In genomic region chr16:19410435-19411153, GRCh38 we compare ENCODE assay signal across 9 cellular contexts. TPM values are rescaled to one million over a fixed set of nuclear protein-coding genes. Genes with fewer than 3 reads are reported as not detected.
DNase-seq lines count a peak whose midpoint lies in the region; FAIRE-seq and TF ChIP-seq lines count a peak whose summit lies in the region.
"Had no signal": no experiment of that assay in that cellular context is flagged by ENCODE, and none has a peak within 500 bp of the region (broad histone marks: within the 10 kb centered on the region; RNA-seq: fewer than 3 reads in every experiment).

No MANE protein-coding gene starts in this region.

- no peaks in the 10 kb centered on the region for H3K79me1 ChIP-seq in H1 (ENCODE audit: low read depth, low read length)
- H3K79me1 ChIP-seq in neuronal stem cell (ENCODE audit: low read depth, low read length), result no peaks in the 10 kb centered on the region

- no peaks in the 10 kb centered on the region for H3K4me1 ChIP-seq in NT2/D1 (ENCODE audit: insufficient read depth, insufficient read length)
- peaks cover 0 to 3% (median 2%) of the 10 kb centered on the region in 4 experiments; a peak in 4 of 7 replicates for H3K4me1 ChIP-seq in H1 (replicated peaks in 1 of 4; ENCODE audit: control insufficient read depth in 3 of 4, insufficient read depth in 4 of 4, low read length in 3 of 4)
- peaks cover 2 to 5% of the 10 kb centered on the region in 2 donors for H3K4me1 ChIP-seq in neuronal stem cell (ENCODE audit: control insufficient read depth in 2 of 2, insufficient read depth in 1 of 2, low read depth in 1 of 2, low read length in 2 of 2)
- peaks cover 0 to 4% of the 10 kb centered on the region in 2 donors for H3K4me1 ChIP-seq in uterus

- H3K18ac ChIP-seq in H1 (ENCODE audit: extremely low read depth, low read length) (0 out of 2 replicates have a peak overlapping the region, but pooled peaks have one; percentile 39), neuronal stem cell (ENCODE audit: low read length) (peak overlapping the region; percentile 90)

- TF ChIP-seq RAD21 in H1 (IDR thresholded peaks at IDR 0.05 in 1 of 2, conservative IDR thresholded peaks at IDR 0.05 in 1 of 2; ENCODE audit: low read depth in 2 of 2, low read length in 2 of 2), result peak; percentile 17 to 38; a peak in 3 of 4 replicates

- H2BK12ac ChIP-seq in H1 (ENCODE audit: low read depth, low read length), result no peak overlapping the region
- peak overlapping the region; percentile 30 for H2BK12ac ChIP-seq in neuronal stem cell (ENCODE audit: low read length)

- H4K8ac ChIP-seq in H1 (ENCODE audit: extremely low read depth, insufficient read depth, low read length) (peak overlapping the region; percentile 77), neuronal stem cell (ENCODE audit: low read depth, low read length) (peak overlapping the region; percentile 95)

- peak overlapping the region; percentile 77 for H3K9ac ChIP-seq in NT2/D1 (ENCODE audit: insufficient read length, low read depth)
- H3K9ac ChIP-seq in H1 (replicated peaks in 1 of 4; ENCODE audit: extremely low read depth in 1 of 4, low read depth in 3 of 4, low read length in 3 of 4), result peak overlapping the region in 2 of 4 experiments; percentile 41 to 42; a peak in 4 of 7 replicates
- peak overlapping the region; percentile 66 for H3K9ac ChIP-seq in neuronal stem cell (ENCODE audit: low read depth, low read length, poor library complexity)

- CTCF ChIA-PET in H1 (lab: Charles Lee; ENCODE audit: partially characterized antibody), result interaction anchor here (0.7 to 1.7 kb wide), 5 partner anchors 10 to 71 kb away, joined by 3 to 7 read pairs (median 3); no protein-coding TSS in a partner anchor

- FAIRE-seq in H1 (lab: Jason Lieb, UNC) (no peak), D721Med (lab: Jason Lieb, UNC) (no peak)
- FAIRE-seq: G401.6 had no signal

- H2BK120ac ChIP-seq in H1 (replicated peaks; ENCODE audit: low read depth, low read length) (no peak overlapping the region), neuronal stem cell (ENCODE audit: low read depth, low read length) (no peak overlapping the region)

- TF ChIP-seq POLR2A in H1 (IDR thresholded peaks at IDR 0.05; ENCODE audit: control extremely low read depth in 1 of 2, low read depth in 2 of 2, low read length in 2 of 2) (no peak), uterus (IDR thresholded peaks at IDR 0.05) (no peak)

- H3K27me3 ChIP-seq in NT2/D1 (ENCODE audit: insufficient read depth, insufficient read length) (peaks cover 16% of the 10 kb centered on the region), H1 (replicated peaks in 1 of 4; ENCODE audit: control insufficient read depth in 3 of 4, extremely low read depth in 1 of 4, insufficient read depth in 3 of 4, low read length in 3 of 4) (peaks cover 0 to 12% (median 5%) of the 10 kb centered on the region in 4 experiments; a peak in 4 of 7 replicates), neuronal stem cell (ENCODE audit: control insufficient read depth in 3 of 3, insufficient read depth in 3 of 3, low read depth in 1 of 3, low read length in 3 of 3) (peaks cover 0 to 28% (median 16%) of the 10 kb centered on the region in 3 experiments), uterus (peaks cover 0 to 17% of the 10 kb centered on the region in 2 donors)

- peaks cover 30% of the 10 kb centered on the region for H3K9me3 ChIP-seq in NT2/D1 (ENCODE audit: insufficient read depth, low read length)
- H3K9me3 ChIP-seq in H1 (ENCODE audit: insufficient read depth in 2 of 2, low read depth in 1 of 2, low read length in 1 of 2), result no peaks in the 10 kb centered on the region
- peaks cover 0 to 2% of the 10 kb centered on the region in 2 donors for H3K9me3 ChIP-seq in neuronal stem cell (replicated peaks in 1 of 2; ENCODE audit: control insufficient read depth in 2 of 2, insufficient read depth in 1 of 2, low read depth in 1 of 2, low read length in 2 of 2)
- H3K9me3 ChIP-seq in uterus, result no peaks in the 10 kb centered on the region

- DNase-seq in activated CD4-positive, alpha-beta T cell treated with anti-CD3 and anti-CD28 coated beads for 48 hours, result peak; percentile 9
- DNase-seq in activated CD4-positive, alpha-beta T cell treated with anti-CD3 and anti-CD28 coated beads, Interleukin-2, amount 50 U/mL, for 4 hours, result no peak
- DNase-seq in NT2/D1 (ENCODE audit: low read depth, low spot score) (peak; percentile 62), H1 (ENCODE audit: low read depth in 1 of 2, low spot score in 2 of 2) (peak; percentile 47 to 84), neuronal stem cell (ENCODE audit: low spot score) (peak; percentile 43), NCI-H1105 treated with DMSO at 0.1 percent for 48 hours (lab: John Stamatoyannopoulos, UW) (no peak), uterus (no peak), D721Med (ENCODE audit: insufficient read length, low spot score) (no peak)

- no peak overlapping the region for H3K23ac ChIP-seq in H1 (ENCODE audit: insufficient read length)
- peak overlapping the region; percentile 13 for H3K23ac ChIP-seq in neuronal stem cell (ENCODE audit: low read depth, low read length, poor library complexity)

- WGBS in H1 (ENCODE audit: extremely low coverage in 1 of 2, insufficient coverage in 1 of 2, insufficient read length in 1 of 2, insufficient replicate concordance in 2 of 2, low coverage in 1 of 2, low lambda C conversion rate in 2 of 2, missing lambda C conversion rate in 1 of 2), 2 experiments, result 2% methylated on average over 46 of the region's 57 CpGs; no CpG with 5 or more reads in 1 of the 2 experiments
- no CpG with 5 or more reads among the region's 57 CpGs for WGBS in neuronal stem cell (ENCODE audit: extremely low coverage in 2 of 2, insufficient read length in 2 of 2, insufficient replicate concordance in 1 of 2), 2 donors

- H3K79me2 ChIP-seq in H1 (ENCODE audit: control insufficient read depth in 1 of 2, insufficient read depth in 2 of 2, low read length in 2 of 2), result no peaks in the 10 kb centered on the region

- intact Hi-C loops in uterus (cut with DNase I; ENCODE audit: low total_unique reads), result no loop called here

- no peak overlapping the region for H4K5ac ChIP-seq in H1 (ENCODE audit: insufficient read length, low read depth, low read length)

- no peak overlapping the region for H2BK15ac ChIP-seq in H1 (ENCODE audit: low read length)
- H2BK15ac ChIP-seq in neuronal stem cell (ENCODE audit: low read length), result peak overlapping the region; percentile 89

- TF ChIP-seq EP300 in H1 (IDR thresholded peaks at IDR 0.05; ENCODE audit: borderline replicate concordance in 1 of 2, low read depth in 2 of 2, low read length in 2 of 2), result no peak

- 0 out of 2 replicates have a peak overlapping the region, but pooled peaks have one; percentile 43 for H2BK20ac ChIP-seq in H1 (ENCODE audit: low read length)

- H4K91ac ChIP-seq in H1 (replicated peaks; ENCODE audit: insufficient read length, low read length), result no peak overlapping the region
- H4K91ac ChIP-seq in neuronal stem cell (ENCODE audit: low read depth, low read length, poor library complexity), result no peak overlapping the region

- TF ChIP-seq CTCF in H1 (IDR thresholded peaks at IDR 0.05; ENCODE audit: control extremely low read depth in 1 of 3, insufficient read depth in 1 of 3, low read depth in 1 of 3, low read length in 3 of 3), result peak; percentile 36 to 49 (median 38)
- TF ChIP-seq CTCF in uterus (IDR thresholded peaks at IDR 0.05), result no peak
- no peak for TF ChIP-seq CTCF in D721Med (IDR thresholded peaks at IDR 0.05; ENCODE audit: insufficient read depth, missing control alignments)

- H3K4me2 ChIP-seq in H1 (ENCODE audit: insufficient read depth in 1 of 2, low read depth in 2 of 2, low read length in 2 of 2), result peak overlapping the region; percentile 41 to 76
- peak overlapping the region; percentile 95 for H3K4me2 ChIP-seq in neuronal stem cell (ENCODE audit: insufficient read depth, low read length, poor library complexity, severe bottlenecking)

- POLR2A ChIA-PET in H1 (lab: Charles Lee; ENCODE audit: partially characterized antibody), result interaction anchor here (0.7 to 0.8 kb wide), 2 partner anchors 17 to 116 kb away, joined by 3 to 4 read pairs; no protein-coding TSS in a partner anchor

- H3K14ac ChIP-seq in H1 (ENCODE audit: insufficient read length) (no peak overlapping the region), neuronal stem cell (ENCODE audit: low read length) (no peak overlapping the region)

- H4K20me1 ChIP-seq in H1 (replicated peaks in 1 of 2; ENCODE audit: control insufficient read depth in 1 of 2, insufficient read depth in 2 of 2, low read length in 2 of 2), result no peaks in the 10 kb centered on the region

- 0 out of 2 replicates have a peak overlapping the region, but pooled peaks have one; percentile 54 for H2AFZ ChIP-seq in H1 (ENCODE audit: low read length)
- H2AFZ ChIP-seq in neuronal stem cell (ENCODE audit: low read length), result peak overlapping the region; percentile 92

- H3K4me3 ChIP-seq in NT2/D1 (ENCODE audit: insufficient read length, low read depth) (peak overlapping the region; percentile 48), H1 (ENCODE audit: extremely low read depth in 1 of 4, insufficient read depth in 2 of 4, low read depth in 3 of 4, low read length in 4 of 4) (peak overlapping the region; percentile 31 to 65 (median 42)), neuronal stem cell (ENCODE audit: low read length in 2 of 2) (peak overlapping the region; percentile 19 to 77), uterus (no peak overlapping the region)

- H2BK5ac ChIP-seq in H1 (ENCODE audit: low read depth, low read length), result no peak overlapping the region; the same call in 1 of the 2 replicates
- no peak overlapping the region for H2BK5ac ChIP-seq in neuronal stem cell (ENCODE audit: low read length)

- H3K4ac ChIP-seq in H1 (replicated peaks; ENCODE audit: insufficient read length, low read depth, low read length) (no peak overlapping the region), neuronal stem cell (ENCODE audit: low read length) (peak overlapping the region; percentile 48)

- H2AK5ac ChIP-seq in H1 (ENCODE audit: low read depth, low read length) (no peak overlapping the region), neuronal stem cell (ENCODE audit: low read depth, low read length) (no peak overlapping the region)

- H3K27ac ChIP-seq in H1 (ENCODE audit: low read depth, low read length) (no peak overlapping the region), neuronal stem cell (replicated peaks; ENCODE audit: low read length) (no peak overlapping the region), uterus (no peak overlapping the region)

- H3K23me2 ChIP-seq in H1 (ENCODE audit: low read depth, low read length), result peaks cover 7% of the 10 kb centered on the region; the same call in 1 of the 2 replicates

- peak overlapping the region; percentile 59 for H3K56ac ChIP-seq in H1 (replicated peaks; ENCODE audit: insufficient read length, low read depth, low read length)

- H3K36me3 ChIP-seq in NT2/D1 (ENCODE audit: insufficient read depth, insufficient read length, low read length) (no peaks in the 10 kb centered on the region), H1 (ENCODE audit: control insufficient read depth in 2 of 4, insufficient read depth in 4 of 4, low read length in 3 of 4) (no peaks in the 10 kb centered on the region; a peak in 1 of 8 replicates), neuronal stem cell (replicated peaks in 1 of 2; ENCODE audit: control insufficient read depth in 2 of 2, insufficient read depth in 2 of 2, low read length in 2 of 2) (no peaks in the 10 kb centered on the region), uterus (no peaks in the 10 kb centered on the region)

RNA-seq across cellular contexts. Expression of gene TMC5, which starts 7.1 kb away (rescaled TPM):
- 1.8 and 3.9 TPM in 2 replicates for total RNA-seq in H1 (2021; fragmentation: NEBNext Ultra II Directional; extraction: Animal tissue kit (Norgen Biotek cat#: 25700))
- 1.1 and 1.6 TPM in 2 replicates for polyA plus RNA-seq in H1 (2011; rRNA removed)
- polyA plus RNA-seq in H1 (2011; cell fraction: cytosol; rRNA removed), result 1.1 TPM
- polyA plus RNA-seq in H1 (2011; cell fraction: nucleus; rRNA removed), result 1.5 TPM
- 0.95 to 2.5 TPM (median 1.8 TPM) in 4 replicates for polyA plus RNA-seq in H1 (2012, experiment 1 of 2)
- polyA plus RNA-seq in H1 (2012, experiment 2 of 2), result 0.20 TPM
- polyA plus RNA-seq in H1 (2013, experiment 1 of 2), result 3.9 TPM
- polyA plus RNA-seq in H1 (2013, experiment 2 of 2), result 5.4 TPM
- 2.7 and 3.3 TPM in 2 replicates for polyA minus RNA-seq in H1 (2011; rRNA and poly(A)+ RNA removed)
- 0.88 TPM for polyA minus RNA-seq in H1 (2011; cell fraction: cytosol; rRNA and poly(A)+ RNA removed)
- polyA minus RNA-seq in H1 (2011; cell fraction: nucleus; rRNA and poly(A)+ RNA removed), result 1.4 TPM
- polyA plus RNA-seq in neuronal stem cell (2013, experiment 1 of 2), result 0.11 TPM
- polyA plus RNA-seq in neuronal stem cell (2013, experiment 2 of 2), result 0.94 TPM
- 1 to 10 TPM in 1 of 4 donors, under 1 TPM in 1, not detected in 2; under 0.01 to 2.7 TPM for total RNA-seq in uterus

Comparison
In these comparisons a context has a peak if more than half of its experiments do, and no peak if none do; other contexts are left out.
1. DNase-seq: peak in activated CD4-positive, alpha-beta T cell treated with anti-CD3 and anti-CD28 coated beads for 48 hours (single experiment), NT2/D1 (single experiment), H1 (2 of 2) and neuronal stem cell (single experiment); none in activated CD4-positive, alpha-beta T cell treated with anti-CD3 and anti-CD28 coated beads, Interleukin-2, amount 50 U/mL, for 4 hours (0 of 2), NCI-H1105 treated with DMSO at 0.1 percent for 48 hours (single experiment), uterus (0 of 2) and D721Med (single experiment).
2. H3K4me3 ChIP-seq: peak in NT2/D1 (single experiment), H1 (4 of 4) and neuronal stem cell (2 of 2); none in uterus (0 of 2).
3. CTCF ChIP-seq: peak in H1 (3 of 3); none in uterus (0 of 4) and D721Med (single experiment).